Comparison of ENCODE assay signal across 24 cellular contexts in genomic region chr13:99953138-99953755, GRCh38. TPM values are rescaled to one million over a fixed set of nuclear protein-coding genes. Genes with fewer than 3 reads are reported as not detected.
DNase-seq lines count a peak whose midpoint lies in the region; ATAC-seq, FAIRE-seq and TF ChIP-seq lines count a peak whose summit lies in the region.
"Had no signal": no experiment of that assay in that cellular context is flagged by ENCODE, and none has a peak within 500 bp of the region (broad histone marks: within the 10 kb centered on the region; RNA-seq: fewer than 3 reads in every experiment).

No MANE protein-coding gene starts in this region.

- H3K27me3 ChIP-seq in H1 (replicated peaks in 1 of 4; ENCODE audit: control insufficient read depth in 3 of 4, extremely low read depth in 1 of 4, insufficient read depth in 3 of 4, low read length in 3 of 4) (peaks cover 10 to 33% (median 28%) of the 10 kb centered on the region in 4 experiments; a peak in 6 of 7 replicates), suprapubic skin (peaks cover 95% of the 10 kb centered on the region)

- no peak overlapping the region for H2BK5ac ChIP-seq in H1 (ENCODE audit: low read depth, low read length)

- H4K5ac ChIP-seq in H1 (ENCODE audit: insufficient read length, low read depth, low read length), result no peak overlapping the region

- no peak overlapping the region for H2AFZ ChIP-seq in H1 (ENCODE audit: low read length)
- H2AFZ ChIP-seq: GM23248, PC-9 had no signal

- H3K27ac ChIP-seq in H1 (ENCODE audit: low read depth, low read length) (no peak overlapping the region), temporal lobe (ENCODE audit: low read depth, low read length) (peak overlapping the region; percentile 9), suprapubic skin (no peak overlapping the region)
- H3K27ac ChIP-seq: A549, GM23248, HL-60, PC-9, RWPE1 had no signal

- H3K4me3 ChIP-seq in H1 (ENCODE audit: extremely low read depth in 1 of 4, insufficient read depth in 2 of 4, low read depth in 3 of 4, low read length in 4 of 4) (no peak overlapping the region), suprapubic skin (no peak overlapping the region)
- H3K4me3 ChIP-seq: A549, GM23248, PC-9 had no signal

- H3K23me2 ChIP-seq in H1 (ENCODE audit: low read depth, low read length), result peaks cover 22% of the 10 kb centered on the region

- H3K56ac ChIP-seq in H1 (replicated peaks; ENCODE audit: insufficient read length, low read depth, low read length), result no peak overlapping the region

- H3K14ac ChIP-seq in H1 (ENCODE audit: insufficient read length), result no peak overlapping the region

- H3K36me3 ChIP-seq in H1 (ENCODE audit: control insufficient read depth in 2 of 4, insufficient read depth in 4 of 4, low read length in 3 of 4) (no peaks in the 10 kb centered on the region), suprapubic skin (no peaks in the 10 kb centered on the region)
- H3K36me3 ChIP-seq: BE2C had no signal

- no peak for TF ChIP-seq POLR2A in H1 (IDR thresholded peaks at IDR 0.05; ENCODE audit: control extremely low read depth in 1 of 2, low read depth in 2 of 2, low read length in 2 of 2)
- TF ChIP-seq POLR2A in suprapubic skin (IDR thresholded peaks at IDR 0.05), result no peak

- no peak for ATAC-seq in HG02763 (IDR thresholded peaks at IDR 0.05; ENCODE audit: unreplicated experiment)
- ATAC-seq: A549 had no signal

- peaks cover 0 to 5% (median 0%) of the 10 kb centered on the region in 5 experiments for H3K9me3 Mint-ChIP-seq in brain
- H3K9me3 Mint-ChIP-seq in nephron progenitor cell, result peaks cover 3% of the 10 kb centered on the region

- H3K27me3 Mint-ChIP-seq in brain (peaks cover 71% of the 10 kb centered on the region), nephron progenitor cell (ENCODE audit: low read depth, poor library complexity) (peaks cover 80% of the 10 kb centered on the region)

- H3K4me1 ChIP-seq in H1 (replicated peaks in 1 of 4; ENCODE audit: control insufficient read depth in 3 of 4, insufficient read depth in 4 of 4, low read length in 3 of 4) (peaks cover 5 to 27% (median 16%) of the 10 kb centered on the region in 4 experiments), suprapubic skin (peaks cover 24% of the 10 kb centered on the region)
- H3K4me1 ChIP-seq: A549, BE2C had no signal

- no peaks in the 10 kb centered on the region for H3K9me3 ChIP-seq in H1 (ENCODE audit: insufficient read depth in 2 of 2, low read depth in 1 of 2, low read length in 1 of 2)
- no peaks in the 10 kb centered on the region for H3K9me3 ChIP-seq in suprapubic skin
- H3K9me3 ChIP-seq: A549, BE2C had no signal

- DNase-seq in H1 (ENCODE audit: low read depth in 1 of 2, low spot score in 2 of 2), result no peak
- no peak for DNase-seq in nephron progenitor cell
- DNase-seq in AG08395 (ENCODE audit: low spot score), result no peak
- DNase-seq in suprapubic skin (ENCODE audit: low spot score in 2 of 2), result no peak
- DNase-seq: BE2C, DMS53, GM23248, HCEC 1CT, KG1, NCI-H1092, NCI-H1436 treated with DMSO at 0.1 percent for 48 hours, NCI-H1930, NCI-H2227 treated with DMSO at 0.1 percent for 48 hours, NCI-H510A, PC-9, SHP77 treated with DMSO at 0.1 percent for 48 hours had no signal

- H3K4me3 Mint-ChIP-seq in brain, result peak overlapping the region in 4 of 5 experiments; percentile 83 to 90 (median 85)
- H3K4me3 Mint-ChIP-seq in nephron progenitor cell, result no peak overlapping the region

- WGBS in H1 (ENCODE audit: extremely low coverage in 1 of 2, insufficient coverage in 1 of 2, insufficient read length in 1 of 2, insufficient replicate concordance in 2 of 2, low coverage in 1 of 2, low lambda C conversion rate in 2 of 2, missing lambda C conversion rate in 1 of 2), 2 experiments, result 84% methylated on average over 14 of the region's 14 CpGs; no CpG with 5 or more reads in 1 of the 2 experiments
- WGBS in suprapubic skin, result 74% methylated on average over 14 of the region's 14 CpGs

- H3K18ac ChIP-seq in H1 (ENCODE audit: extremely low read depth, low read length), result peak overlapping the region; percentile 34; the same call in 1 of the 2 replicates

- H3K4ac ChIP-seq in H1 (replicated peaks; ENCODE audit: insufficient read length, low read depth, low read length), result no peak overlapping the region

- H2AK5ac ChIP-seq in H1 (ENCODE audit: low read depth, low read length), result no peak overlapping the region

- no peak overlapping the region for H3K9ac ChIP-seq in H1 (replicated peaks in 1 of 4; ENCODE audit: extremely low read depth in 1 of 4, low read depth in 3 of 4, low read length in 3 of 4)
- H3K9ac ChIP-seq: GM23248 had no signal

- H3K23ac ChIP-seq in H1 (ENCODE audit: insufficient read length), result no peak overlapping the region

- no peak overlapping the region for H3K4me2 ChIP-seq in H1 (ENCODE audit: insufficient read depth in 1 of 2, low read depth in 2 of 2, low read length in 2 of 2)
- H3K4me2 ChIP-seq: A549, PC-9 had no signal

- H3K27ac Mint-ChIP-seq in brain (peak overlapping the region in 4 of 5 experiments; percentile 69 to 94 (median 86)), nephron progenitor cell (peak overlapping the region; percentile 60)

- TF ChIP-seq RAD21 in H1 (IDR thresholded peaks at IDR 0.05 in 1 of 2, conservative IDR thresholded peaks at IDR 0.05 in 1 of 2; ENCODE audit: low read depth in 2 of 2, low read length in 2 of 2), result no peak

- no peak for TF ChIP-seq CTCF in brain (conservative IDR thresholded peaks at IDR 0.05)
- TF ChIP-seq CTCF in H1 (IDR thresholded peaks at IDR 0.05; ENCODE audit: control extremely low read depth in 1 of 3, insufficient read depth in 1 of 3, low read depth in 1 of 3, low read length in 3 of 3), result no peak
- no peak for TF ChIP-seq CTCF in nephron progenitor cell (IDR thresholded peaks at IDR 0.05)
- TF ChIP-seq CTCF in suprapubic skin (IDR thresholded peaks at IDR 0.05), result no peak

- H2BK12ac ChIP-seq in H1 (ENCODE audit: low read depth, low read length), result 0 out of 2 replicates have a peak overlapping the region, but pooled peaks have one; percentile 12

- peaks cover 54% of the 10 kb centered on the region for H3K4me1 Mint-ChIP-seq in brain
- peaks cover 64% of the 10 kb centered on the region for H3K4me1 Mint-ChIP-seq in nephron progenitor cell

- H3K36me3 Mint-ChIP-seq in brain (no peaks in the 10 kb centered on the region), nephron progenitor cell (ENCODE audit: low read depth) (no peaks in the 10 kb centered on the region)

- no peaks in the 10 kb centered on the region for H3K79me2 ChIP-seq in H1 (ENCODE audit: control insufficient read depth in 1 of 2, insufficient read depth in 2 of 2, low read length in 2 of 2)

- no peak for FAIRE-seq in H1 (lab: Jason Lieb, UNC)
- FAIRE-seq: A549, D721Med had no signal

- H4K91ac ChIP-seq in H1 (replicated peaks; ENCODE audit: insufficient read length, low read length), result no peak overlapping the region

- H4K20me1 ChIP-seq in H1 (replicated peaks in 1 of 2; ENCODE audit: control insufficient read depth in 1 of 2, insufficient read depth in 2 of 2, low read length in 2 of 2), result no peaks in the 10 kb centered on the region

- H2BK20ac ChIP-seq in H1 (ENCODE audit: low read length), result no peak overlapping the region

- POLR2A ChIA-PET in H1 (lab: Charles Lee; ENCODE audit: partially characterized antibody), result interaction anchor here (1.4 to 7.0 kb wide), 3 partner anchors 13 to 36 kb away, joined by 3 to 56 read pairs (median 5); partner anchors contain the start of gene ZIC2

- peak overlapping the region; percentile 72; the same call in 1 of the 2 replicates for H2BK15ac ChIP-seq in H1 (ENCODE audit: low read length)

- TF ChIP-seq EP300 in H1 (IDR thresholded peaks at IDR 0.05; ENCODE audit: borderline replicate concordance in 1 of 2, low read depth in 2 of 2, low read length in 2 of 2) (no peak), suprapubic skin (IDR thresholded peaks at IDR 0.05) (no peak)

- H3K79me1 ChIP-seq in H1 (ENCODE audit: low read depth, low read length), result no peaks in the 10 kb centered on the region

- CTCF ChIA-PET in H1 (lab: Charles Lee; ENCODE audit: partially characterized antibody), result interaction anchor here (0.7 to 11.7 kb wide), 9 partner anchors 11 to 297 kb away, joined by 3 to 93 read pairs (median 6); no protein-coding TSS in a partner anchor

- no peak overlapping the region for H2BK120ac ChIP-seq in H1 (replicated peaks; ENCODE audit: low read depth, low read length)

- H4K8ac ChIP-seq in H1 (ENCODE audit: extremely low read depth, insufficient read depth, low read length), result no peak overlapping the region

TF ChIP-seq in H1, 55 proteins besides CTCF, POLR2A, EP300 and RAD21 (continues in another document):
- no peak for TF ChIP-seq NANOG (IDR thresholded peaks at IDR 0.05; ENCODE audit: insufficient read depth, low read depth, low read length, poor library complexity, severe bottlenecking)
- no peak for TF ChIP-seq EGR1 (IDR thresholded peaks at IDR 0.05; ENCODE audit: borderline replicate concordance, low read depth, low read length)
- no peak for TF ChIP-seq SIN3A (conservative IDR thresholded peaks at IDR 0.05 in 1 of 2, IDR thresholded peaks at IDR 0.05 in 1 of 2; ENCODE audit: low read depth in 1 of 2, low read length in 2 of 2)
- no peak for TF ChIP-seq GTF2F1 (IDR thresholded peaks at IDR 0.05; ENCODE audit: borderline replicate concordance, low read depth, low read length)

RNA-seq across cellular contexts. Expression of gene ZIC5, which starts 18.3 kb away (rescaled TPM):
- polyA plus RNA-seq in brain (ENCODE audit: insufficient read depth, low read depth, low replicate concordance) (49.1 TPM), H1 (2011; rRNA removed) (14.2 and 14.8 TPM in 2 replicates)
- 51.0 and 52.7 TPM in 2 replicates for total RNA-seq in H1 (2021; fragmentation: NEBNext Ultra II Directional; extraction: Animal tissue kit (Norgen Biotek cat#: 25700))
- 13.2 TPM for polyA plus RNA-seq in H1 (2011; cell fraction: cytosol; rRNA removed)
- polyA plus RNA-seq in H1 (2011; cell fraction: nucleus; rRNA removed), result 22.7 TPM
- polyA plus RNA-seq in H1 (2012, experiment 1 of 2), result 16.2 to 29.3 TPM (median 20.3 TPM) in 4 replicates
- polyA plus RNA-seq in H1 (2012, experiment 2 of 2), result 15.1 TPM
- polyA plus RNA-seq in H1 (2013, experiment 1 of 2), result 31.4 TPM
- polyA plus RNA-seq in H1 (2013, experiment 2 of 2), result 28.2 TPM
- 16.6 and 20.0 TPM in 2 replicates for polyA minus RNA-seq in H1 (2011; rRNA and poly(A)+ RNA removed)
- polyA minus RNA-seq in H1 (2011; cell fraction: cytosol; rRNA and poly(A)+ RNA removed), result 22.3 TPM
- polyA minus RNA-seq in H1 (2011; cell fraction: nucleus; rRNA and poly(A)+ RNA removed), result 42.4 TPM
- total RNA-seq in temporal lobe (2.0 TPM), suprapubic skin (not detected)
- total RNA-seq: GM23248, HT-29 had no signal
- polyA plus RNA-seq: GM23248 had no signal

RNA-seq across cellular contexts. Expression of gene ZIC2, which starts 28.3 kb away (rescaled TPM):
- polyA plus RNA-seq in brain (ENCODE audit: insufficient read depth, low read depth, low replicate concordance) (300 TPM), H1 (2011; rRNA removed) (53.2 and 67.1 TPM in 2 replicates)
- 372 and 429 TPM in 2 replicates for total RNA-seq in H1 (2021; fragmentation: NEBNext Ultra II Directional; extraction: Animal tissue kit (Norgen Biotek cat#: 25700))
- 54.3 TPM for polyA plus RNA-seq in H1 (2011; cell fraction: cytosol; rRNA removed)
- polyA plus RNA-seq in H1 (2011; cell fraction: nucleus; rRNA removed), result 212 TPM
- 149 to 263 TPM (median 185 TPM) in 4 replicates for polyA plus RNA-seq in H1 (2012, experiment 1 of 2)
- 87.1 TPM for polyA plus RNA-seq in H1 (2012, experiment 2 of 2)
- polyA plus RNA-seq in H1 (2013, experiment 1 of 2), result 140 TPM
- 134 TPM for polyA plus RNA-seq in H1 (2013, experiment 2 of 2)
- 32.3 and 40.3 TPM in 2 replicates for polyA minus RNA-seq in H1 (2011; rRNA and poly(A)+ RNA removed)
- polyA minus RNA-seq in H1 (2011; cell fraction: cytosol; rRNA and poly(A)+ RNA removed), result 164 TPM
- 103 TPM for polyA minus RNA-seq in H1 (2011; cell fraction: nucleus; rRNA and poly(A)+ RNA removed)
- total RNA-seq in temporal lobe (4.4 TPM), suprapubic skin (not detected)
- total RNA-seq: GM23248 had no signal
- polyA plus RNA-seq: GM23248 had no signal

Comparison
In these comparisons a context has a peak if more than half of its experiments do, and no peak if none do; other contexts are left out.
1. RNA of gene ZIC5, which starts 18.3 kb away (total RNA-seq): 51.0 to 52.7 TPM in H1; 2.0 TPM in temporal lobe (single experiment) and not detected in suprapubic skin; every median in the first group is over 10 times any median in the second.
2. RNA of gene ZIC2, which starts 28.3 kb away (total RNA-seq): 372 to 429 TPM in H1; 4.4 TPM in temporal lobe (single experiment) and not detected in suprapubic skin; every median in the first group is over 10 times any median in the second.